8 cellular contexts compared by ENCODE assay signal in genomic region chr1:204465469-204466415, GRCh38. TPM values are rescaled to one million over a fixed set of nuclear protein-coding genes. Genes with fewer than 3 reads are reported as not detected.
DNase-seq lines count a peak whose midpoint lies in the region; ATAC-seq and TF ChIP-seq lines count a peak whose summit lies in the region.

No MANE protein-coding gene starts in this region.

- H3K27me3 Mint-ChIP-seq in stimulated activated memory B cell treated with anti-CD40 and anti-IgM and Interleukin-4, amounts not matched to agents 10 μg/mL and 1 μg/mL and 100 μg/mL, for 72 hours, result no peaks in the 10 kb centered on the region
- no peaks in the 10 kb centered on the region for H3K27me3 Mint-ChIP-seq in T-helper 2 cell treated with Interferon-gamma antibody and Interleukin-4, amounts not matched to agents 5 μg/mL and 100 μg/mL, for 36 hours (ENCODE audit: low read depth)

- peaks cover 87% of the 10 kb centered on the region for H3K4me1 Mint-ChIP-seq in stimulated activated memory B cell treated with anti-CD40 and anti-IgM and Interleukin-4, amounts not matched to agents 10 μg/mL and 1 μg/mL and 100 μg/mL, for 72 hours
- peaks cover 40% of the 10 kb centered on the region for H3K4me1 Mint-ChIP-seq in T-helper 2 cell treated with Interferon-gamma antibody and Interleukin-4, amounts not matched to agents 5 μg/mL and 100 μg/mL, for 36 hours (ENCODE audit: low read depth)

- H3K9me3 Mint-ChIP-seq in stimulated activated memory B cell treated with anti-CD40 and anti-IgM and Interleukin-4, amounts not matched to agents 10 μg/mL and 1 μg/mL and 100 μg/mL, for 72 hours, result no peaks in the 10 kb centered on the region
- H3K9me3 Mint-ChIP-seq in T-helper 2 cell treated with Interferon-gamma antibody and Interleukin-4, amounts not matched to agents 5 μg/mL and 100 μg/mL, for 36 hours, result no peaks in the 10 kb centered on the region

- H3K4me3 Mint-ChIP-seq in stimulated activated memory B cell treated with anti-CD40 and anti-IgM and Interleukin-4, amounts not matched to agents 10 μg/mL and 1 μg/mL and 100 μg/mL, for 72 hours, result peak overlapping the region; percentile 25
- H3K4me3 Mint-ChIP-seq in T-helper 2 cell treated with Interferon-gamma antibody and Interleukin-4, amounts not matched to agents 5 μg/mL and 100 μg/mL, for 36 hours, result no peak overlapping the region

- no peak for TF ChIP-seq CTCF in dorsolateral prefrontal cortex (IDR thresholded peaks at IDR 0.05 in 54 of 56, conservative IDR thresholded peaks at IDR 0.05 in 2 of 56; ENCODE audit: low read depth in 1 of 56, partially characterized antibody in 56 of 56)

- peak overlapping the region; percentile 85 to 100 (median 98) for H3K27ac ChIP-seq in dorsolateral prefrontal cortex

- peak overlapping the region in 8 of 59 donors; percentile 2 to 38 (median 16) for H3K4me3 ChIP-seq in dorsolateral prefrontal cortex

- peaks cover 50% of the 10 kb centered on the region for H3K36me3 Mint-ChIP-seq in stimulated activated memory B cell treated with anti-CD40 and anti-IgM and Interleukin-4, amounts not matched to agents 10 μg/mL and 1 μg/mL and 100 μg/mL, for 72 hours
- H3K36me3 Mint-ChIP-seq in T-helper 2 cell treated with Interferon-gamma antibody and Interleukin-4, amounts not matched to agents 5 μg/mL and 100 μg/mL, for 36 hours (ENCODE audit: low read depth), result peaks cover under 1% of the 10 kb centered on the region

- intact Hi-C loops in dorsolateral prefrontal cortex (cut with DNase I), result loop anchor here (1.0 to 2.0 kb wide), 3 partner anchors 12 to 29 kb away; partner anchors contain the start of gene PIK3C2B (in 2 of the 2)

- H3K27me3 ChIP-seq in dorsolateral prefrontal cortex, result no peaks in the 10 kb centered on the region

- ATAC-seq in GM21360 (IDR thresholded peaks at IDR 0.05; ENCODE audit: unreplicated experiment), result peak; percentile 67
- peak; percentile 51 for ATAC-seq in HG03575 (IDR thresholded peaks at IDR 0.05; ENCODE audit: extremely low read depth, insufficient number of reproducible peaks, low FRiP score, unreplicated experiment)
- peak; percentile 78 for ATAC-seq in stimulated activated memory B cell treated with anti-CD40 and anti-IgM and Interleukin-4, amounts not matched to agents 10 μg/mL and 1 μg/mL and 100 μg/mL, for 72 hours

- peak overlapping the region; percentile 89 for H3K27ac Mint-ChIP-seq in stimulated activated memory B cell treated with anti-CD40 and anti-IgM and Interleukin-4, amounts not matched to agents 10 μg/mL and 1 μg/mL and 100 μg/mL, for 72 hours
- H3K27ac Mint-ChIP-seq in T-helper 2 cell treated with Interferon-gamma antibody and Interleukin-4, amounts not matched to agents 5 μg/mL and 100 μg/mL, for 36 hours, result no peak overlapping the region

- DNase-seq in GF-D8 (lab: John Stamatoyannopoulos, UW) (peak; percentile 35), dorsolateral prefrontal cortex (peak in 3 of 10 donors; percentile 28 to 58 (median 39)), LoVo (ENCODE audit: low spot score) (no peak), kidney glomerular epithelial cell (lab: John Stamatoyannopoulos, UW) (no peak)
- no peak for DNase-seq in T-helper 2 cell treated with Interferon-gamma antibody and Interleukin-4, amounts not matched to agents 5 μg/mL and 100 μg/mL, for 36 hours (ENCODE audit: low spot score)

RNA-seq across cellular contexts. Expression of gene PIK3C2B, which starts 28.9 kb away (rescaled TPM):
- 100 to 1,000 TPM in 8 of 120 experiments, 10 to 100 TPM in 112; 38.4 to 188 (median 62.6) TPM for total RNA-seq in dorsolateral prefrontal cortex

RNA-seq across cellular contexts. Expression of gene MDM4, which starts 50.5 kb away (rescaled TPM):
- total RNA-seq in dorsolateral prefrontal cortex, result 100 to 1,000 TPM in 47 of 120 experiments, 10 to 100 TPM in 73; 56.3 to 151 (median 97.1) TPM

RNA-seq across cellular contexts. Expression of gene PPP1R15B, which starts 54.1 kb away (rescaled TPM):
- total RNA-seq in dorsolateral prefrontal cortex, result 10 to 100 TPM; 26.2 to 55.9 (median 35.6) TPM
